ENCODE assay signal across 14 cellular contexts in genomic region chr6:39961178-39961577, GRCh38. TPM values are rescaled to one million over a fixed set of nuclear protein-coding genes. Genes with fewer than 3 reads are reported as not detected.
DNase-seq lines count a peak whose midpoint lies in the region; ATAC-seq, FAIRE-seq and TF ChIP-seq lines count a peak whose summit lies in the region.
"Had no signal": no experiment of that assay in that cellular context is flagged by ENCODE, and none has a peak within 500 bp of the region (broad histone marks: within the 10 kb centered on the region; RNA-seq: fewer than 3 reads in every experiment).

No MANE protein-coding gene starts in this region.

- 59 to 91% (median 78%) methylated on average over 5 of the region's 5 CpGs for WGBS in small intestine, 3 donors

- peak overlapping the region; percentile 19 for H3K4me3 ChIP-seq in adipocyte (ENCODE audit: low read length)
- H3K4me3 ChIP-seq in fibroblast of villous mesenchyme (ENCODE audit: low read depth, low read length): no peak overlapping the region
- no peak overlapping the region for H3K4me3 ChIP-seq in skeletal muscle cell (ENCODE audit: low read depth, low read length)
- H3K4me3 ChIP-seq in small intestine (ENCODE audit: low read depth in 1 of 2, low read length in 2 of 2): no peak overlapping the region
- H3K4me3 ChIP-seq: ovary had no signal

- H3K27ac ChIP-seq in small intestine (ENCODE audit: low read depth in 1 of 2, low read length in 1 of 2): no peak overlapping the region

- TF ChIP-seq CTCF in fibroblast of villous mesenchyme (IDR thresholded peaks at IDR 0.05; ENCODE audit: insufficient read depth, low read depth, low read length): no peak

- peak overlapping the region; percentile 51 for H3K9ac ChIP-seq in adipocyte (ENCODE audit: low read length)

- H3K9me3 ChIP-seq in adipocyte (ENCODE audit: control insufficient read depth, low read length): no peaks in the 10 kb centered on the region
- H3K9me3 ChIP-seq in small intestine (ENCODE audit: control insufficient read depth, low read depth): no peaks in the 10 kb centered on the region
- H3K9me3 ChIP-seq: ovary had no signal

- H3K4me1 ChIP-seq in adipocyte (ENCODE audit: control insufficient read depth, insufficient read depth, low read length) (peaks cover 21% of the 10 kb centered on the region), small intestine (ENCODE audit: control insufficient read depth in 2 of 2, insufficient read depth in 1 of 2, low read depth in 1 of 2, low read length in 1 of 2) (peaks cover 0 to 2% of the 10 kb centered on the region in 2 donors)

- no peak for FAIRE-seq in small intestine (lab: Jason Lieb, UNC)
- FAIRE-seq: TTC549 had no signal

- no peaks in the 10 kb centered on the region for H3K36me3 ChIP-seq in adipocyte (ENCODE audit: control insufficient read depth, insufficient read depth, low read length, severe bottlenecking)
- H3K36me3 ChIP-seq in small intestine (ENCODE audit: control insufficient read depth in 2 of 2, insufficient read depth in 2 of 2, low read length in 2 of 2): no peaks in the 10 kb centered on the region
- H3K36me3 ChIP-seq: ovary had no signal

- DNase-seq in ELR (ENCODE audit: low read depth) (peak; percentile 60), adipocyte (ENCODE audit: low read depth) (peak; percentile 43), fibroblast of villous mesenchyme (ENCODE audit: low read depth) (peak; percentile 63), skeletal muscle cell (ENCODE audit: low read depth) (peak; percentile 41), NCI-H345 treated with DMSO at 0.1 percent for 48 hours (lab: John Stamatoyannopoulos, UW; ENCODE audit: unreplicated experiment) (no peak), NCI-H128 (lab: John Stamatoyannopoulos, UW; ENCODE audit: unreplicated experiment) (no peak), small intestine (no peak)
- DNase-seq: AML-193; NCI-H1694; NCI-H510A treated with DMSO at 0.1 percent for 48 hours; stimulated activated naive CD8-positive, alpha-beta T cell treated with anti-CD3 and anti-CD28 coated beads, Interleukin-15, Interleukin-2, amounts not matched to agents 100 U/mL and 50 U/mL, for 24 hours had no signal

- H3K27me3 ChIP-seq in adipocyte (replicated peaks; ENCODE audit: control insufficient read depth, insufficient read depth, low read length) (no peaks in the 10 kb centered on the region), small intestine (ENCODE audit: control insufficient read depth in 2 of 2, insufficient read depth in 2 of 2, low read length in 2 of 2) (no peaks in the 10 kb centered on the region)
- H3K27me3 ChIP-seq: ovary had no signal

- ATAC-seq in GM19328 (IDR thresholded peaks at IDR 0.05; ENCODE audit: unreplicated experiment): no peak
- ATAC-seq: stimulated activated naive CD8-positive, alpha-beta T cell treated with anti-CD3 and anti-CD28 coated beads, Interleukin-15, Interleukin-2, amounts not matched to agents 100 U/mL and 50 U/mL, for 24 hours had no signal

RNA-seq across cellular contexts. Expression of gene MOCS1, which starts 26.9 kb away (rescaled TPM):
- 5.2 and 10.8 TPM in 2 replicates for total RNA-seq in fibroblast of villous mesenchyme
- 10 to 100 TPM; 15.4 to 29.6 (median 20.6) TPM for polyA plus RNA-seq in small intestine

Comparison
In these comparisons a context has a peak if more than half of its experiments do, and no peak if none do; other contexts are left out.
1. DNase-seq: peak in ELR (single experiment), adipocyte (single experiment), fibroblast of villous mesenchyme (single experiment) and skeletal muscle cell (single experiment); none in NCI-H345 treated with DMSO at 0.1 percent for 48 hours (single experiment), NCI-H128 (single experiment) and small intestine (single experiment).